24 cellular contexts compared by ENCODE assay signal in the genomic region with DNA sequence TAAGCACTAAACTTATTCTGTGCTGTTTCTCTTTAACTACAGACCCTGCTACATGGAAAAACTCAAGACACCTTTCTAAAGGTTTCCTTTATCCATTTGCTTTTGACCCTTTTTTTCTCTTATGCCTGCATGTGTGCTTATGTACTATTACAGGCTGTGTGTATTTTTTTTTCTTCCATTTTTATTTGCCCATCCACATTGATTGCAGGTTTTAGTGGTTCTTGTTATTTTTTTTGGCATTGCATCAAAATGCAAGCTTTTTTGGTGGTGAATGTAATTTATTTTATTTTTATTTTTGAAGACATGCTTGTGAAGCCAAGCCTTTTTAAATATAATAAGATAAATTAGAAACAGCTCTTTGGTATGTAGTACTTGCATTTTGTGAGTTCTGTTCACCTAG.
"Had no signal": no experiment of that assay in that cellular context is flagged by ENCODE, and none has a peak within 500 bp of the region (broad histone marks: within the 10 kb centered on the region; RNA-seq: fewer than 3 reads in every experiment).

No MANE protein-coding gene starts in this region.

- H3K27me3 ChIP-seq: SJSA1 had no signal

- H3K4me1 ChIP-seq: SJSA1 had no signal

- FAIRE-seq: HTR-8/SVneo, RCC 7860 had no signal

- H3K9me3 ChIP-seq: SJSA1 had no signal

- H3K27me3 Mint-ChIP-seq: IgD-negative memory B cell had no signal

- H3K9me3 Mint-ChIP-seq: IgD-negative memory B cell had no signal

- H3K4me3 Mint-ChIP-seq: IgD-negative memory B cell had no signal

- DNase-seq: KBM-7, MV-4-11, NCI-H1048, NCI-H1105, NCI-H1417, NCI-H1436 treated with DMSO at 0.1 percent for 48 hours, NCI-H1694, NCI-H187 treated with DMSO at 0.1 percent for 48 hours, NCI-H2029 treated with DMSO at 0.1 percent for 48 hours, NCI-H2171 treated with DMSO at 0.1 percent for 48 hours, NCI-H345, NCI-H446 treated with DMSO at 0.1 percent for 48 hours, NCI-H510A treated with DMSO at 0.1 percent for 48 hours, NCI-H526, NCI-H82, Right ventricle myocardium superior, RPMI8226, SIG-M5 had no signal

- H3K4me3 ChIP-seq: SJSA1, SK-N-MC had no signal

- H3K27ac ChIP-seq: HL-60, SJSA1 had no signal
